Comparison of ENCODE assay signal across 16 cellular contexts in genomic region chr20:43727980-43728590, GRCh38. TPM values are rescaled to one million over a fixed set of nuclear protein-coding genes. Genes with fewer than 3 reads are reported as not detected.
DNase-seq lines count a peak whose midpoint lies in the region; ATAC-seq, FAIRE-seq and TF ChIP-seq lines count a peak whose summit lies in the region.
"Had no signal": no experiment of that assay in that cellular context is flagged by ENCODE, and none has a peak within 500 bp of the region (broad histone marks: within the 10 kb centered on the region; RNA-seq: fewer than 3 reads in every experiment).

No MANE protein-coding gene starts in this region.

- no TSS peak for BruUV-seq in GM12878 (replicated peaks; lab: Mats Ljungman, UMichigan)

- no peaks in the 10 kb centered on the region for H3K36me3 Mint-ChIP-seq in CD8-positive, alpha-beta T cell
- no peaks in the 10 kb centered on the region for H3K36me3 Mint-ChIP-seq in endodermal cell (ENCODE audit: low read depth)
- H3K36me3 Mint-ChIP-seq: type B pancreatic cell had no signal

- H3K27me3 Mint-ChIP-seq in CD8-positive, alpha-beta T cell (ENCODE audit: low read depth): no peaks in the 10 kb centered on the region
- H3K27me3 Mint-ChIP-seq in endodermal cell (ENCODE audit: insufficient read depth): peaks cover 2% of the 10 kb centered on the region
- H3K27me3 Mint-ChIP-seq: type B pancreatic cell had no signal

- no peak overlapping the region for H3K9ac ChIP-seq in KMS-11
- H3K9ac ChIP-seq in GM12878 (ENCODE audit: control insufficient read depth, insufficient read depth, low read length): no peak overlapping the region
- H3K9ac ChIP-seq in endodermal cell (ENCODE audit: extremely low read depth, low read length, poor library complexity, severe bottlenecking): no peak overlapping the region

- TF ChIP-seq CTCF in CD8-positive, alpha-beta T cell (IDR thresholded peaks at IDR 0.05): no peak
- TF ChIP-seq CTCF in KMS-11 (conservative IDR thresholded peaks at IDR 0.05; ENCODE audit: low read depth, low read length): no peak
- TF ChIP-seq CTCF in GM12878 (IDR thresholded peaks at IDR 0.05 in 2 of 3, conservative IDR thresholded peaks at IDR 0.05 in 1 of 3; ENCODE audit: control insufficient read depth in 2 of 3, extremely low read depth in 1 of 3, insufficient read depth in 1 of 3, low read depth in 3 of 3, low read length in 3 of 3): no peak
- no peak for TF ChIP-seq CTCF in endodermal cell (conservative IDR thresholded peaks at IDR 0.05)

- peaks cover 53% of the 10 kb centered on the region for H3K4me1 ChIP-seq in CD8-positive, alpha-beta T cell (ENCODE audit: insufficient read depth, low read length)
- H3K4me1 ChIP-seq in KMS-11 (ENCODE audit: low read depth, poor library complexity, severe bottlenecking) (peaks cover 12% of the 10 kb centered on the region), GM12878 (ENCODE audit: control insufficient read depth, insufficient read depth, low read length) (peaks cover 11% of the 10 kb centered on the region), endodermal cell (ENCODE audit: control insufficient read depth, insufficient read depth, low read length) (peaks cover 7% of the 10 kb centered on the region)
- H3K4me1 ChIP-seq: HAP-1 had no signal

- H3K27ac Mint-ChIP-seq in CD8-positive, alpha-beta T cell: peak overlapping the region; percentile 79
- no peak overlapping the region for H3K27ac Mint-ChIP-seq in endodermal cell
- H3K27ac Mint-ChIP-seq: type B pancreatic cell had no signal

- no peak overlapping the region for H3K4me3 ChIP-seq in CD8-positive, alpha-beta T cell (ENCODE audit: low read depth, low read length)
- H3K4me3 ChIP-seq in KMS-11 (IDR thresholded peaks at IDR 0.05; ENCODE audit: insufficient read depth, low read depth, low read length): no peak overlapping the region
- H3K4me3 ChIP-seq in GM12878: no peak overlapping the region
- H3K4me3 ChIP-seq in endodermal cell (ENCODE audit: low read length): no peak overlapping the region
- H3K4me3 ChIP-seq: coronary artery, HAP-1 had no signal

- peak; percentile 61 for ATAC-seq in CD8-positive, alpha-beta T cell
- ATAC-seq in GM12878: peak; percentile 69
- ATAC-seq: Panc1 had no signal

- peak in 2 of 7 experiments; percentile 37 to 55 for DNase-seq in CD8-positive, alpha-beta T cell
- no peak for DNase-seq in GM18507 (ENCODE audit: extremely low spot score, insufficient read length, low read depth)
- peak; percentile 58 for DNase-seq in GM12878 (ENCODE audit: low read depth, low spot score)
- no peak for DNase-seq in glomerular visceral epithelial cell (ENCODE audit: extremely low spot score)
- no peak for DNase-seq in activated T-cell treated with anti-CD3 and anti-CD28 coated beads, Interleukin-2, amount 50 U/mL, for 1 hour
- DNase-seq in endodermal cell: no peak
- DNase-seq: amniotic stem cell, Calu3, mesendoderm, NCI-H2081 had no signal

- POLR2A ChIA-PET in CD8-positive, alpha-beta T cell (lab: Charles Lee): interaction anchor here (0.6 to 2.3 kb wide), 3 partner anchors 9 to 284 kb away, joined by 3 to 8 read pairs (median 4); no protein-coding TSS in a partner anchor
- POLR2A ChIA-PET in GM12878 (lab: Charles Lee): interaction anchor here (0.6 to 2.0 kb wide), 5 partner anchors 9 to 340 kb away, joined by 3 to 11 read pairs (median 4); no protein-coding TSS in a partner anchor

- in situ Hi-C loops in GM12878 (cut with MboI): no loop called here

- RAD21 ChIA-PET in GM12878 (lab: Charles Lee; ENCODE audit: unreplicated experiment): interaction anchor here (0.9 to 1.9 kb wide), 10 partner anchors 9 to 355 kb away, joined by 3 to 7 read pairs (median 4); no protein-coding TSS in a partner anchor

- H4K20me1 ChIP-seq in KMS-11 (ENCODE audit: insufficient read depth) (no peaks in the 10 kb centered on the region), GM12878 (ENCODE audit: control insufficient read depth, insufficient read depth) (no peaks in the 10 kb centered on the region)

- peaks cover 3% of the 10 kb centered on the region for H3K9me3 Mint-ChIP-seq in CD8-positive, alpha-beta T cell
- peaks cover 2% of the 10 kb centered on the region for H3K9me3 Mint-ChIP-seq in endodermal cell
- H3K9me3 Mint-ChIP-seq: type B pancreatic cell had no signal

- intact Hi-C loops in CD8-positive, alpha-beta T cell (cut with DNase I, micrococcal nuclease): no loop called here
- intact Hi-C loops in GM12878 (cut with micrococcal nuclease; ENCODE audit: unreplicated experiment): no loop called here

- no peaks in the 10 kb centered on the region for H3K27me3 ChIP-seq in CD8-positive, alpha-beta T cell (ENCODE audit: insufficient read depth, low read length)
- H3K27me3 ChIP-seq in KMS-11 (ENCODE audit: insufficient read depth, low read depth) (no peaks in the 10 kb centered on the region), GM12878 (replicated peaks in 1 of 2; ENCODE audit: control insufficient read depth in 2 of 2, insufficient read depth in 2 of 2, low read length in 1 of 2) (no peaks in the 10 kb centered on the region), endodermal cell (ENCODE audit: control insufficient read depth, insufficient read depth, low read length, poor library complexity, severe bottlenecking) (no peaks in the 10 kb centered on the region)

- TF ChIP-seq EP300 in GM12878 (IDR thresholded peaks at IDR 0.05; ENCODE audit: borderline replicate concordance in 1 of 2, control insufficient read depth in 1 of 2, low read depth in 2 of 2, low read length in 2 of 2): 0 out of 4 replicates have a peak, but pooled peaks of 1 of the 2 experiments have one; percentile 14

- no peak overlapping the region for H3K4me3 Mint-ChIP-seq in CD8-positive, alpha-beta T cell
- no peak overlapping the region for H3K4me3 Mint-ChIP-seq in endodermal cell
- H3K4me3 Mint-ChIP-seq: type B pancreatic cell had no signal

- H3K4me2 ChIP-seq in KMS-11 (peak overlapping the region; percentile 9; the same call in 1 of the 2 replicates), GM12878 (ENCODE audit: control insufficient read depth, insufficient read depth) (no peak overlapping the region)

- no peak for TF ChIP-seq RAD21 in GM12878 (IDR thresholded peaks at IDR 0.05; ENCODE audit: insufficient read depth, low read depth, low read length)

- H3K9me3 ChIP-seq in CD8-positive, alpha-beta T cell (ENCODE audit: low read length): no peaks in the 10 kb centered on the region
- no peaks in the 10 kb centered on the region for H3K9me3 ChIP-seq in GM12878 (replicated peaks; ENCODE audit: control insufficient read depth, insufficient read depth, low read length)
- no peaks in the 10 kb centered on the region for H3K9me3 ChIP-seq in endodermal cell (ENCODE audit: control insufficient read depth, low read length)
- H3K9me3 ChIP-seq: HAP-1 had no signal

- no peaks in the 10 kb centered on the region for H3K36me3 ChIP-seq in CD8-positive, alpha-beta T cell (ENCODE audit: insufficient read depth, low read length)
- no peaks in the 10 kb centered on the region for H3K36me3 ChIP-seq in KMS-11 (ENCODE audit: insufficient read depth)
- no peaks in the 10 kb centered on the region for H3K36me3 ChIP-seq in GM12878 (ENCODE audit: control insufficient read depth in 2 of 2, insufficient read depth in 2 of 2, low read length in 1 of 2)
- H3K36me3 ChIP-seq in endodermal cell (ENCODE audit: control insufficient read depth, insufficient read depth, low read length): no peaks in the 10 kb centered on the region
- H3K36me3 ChIP-seq: HAP-1 had no signal

- peak; percentile 78 for FAIRE-seq in GM18507 (lab: Jason Lieb, UNC)
- no peak for FAIRE-seq in GM12878 (lab: Jason Lieb, UNC)

- peaks cover 55% of the 10 kb centered on the region for H3K4me1 Mint-ChIP-seq in CD8-positive, alpha-beta T cell (ENCODE audit: low read depth)
- peaks cover 25% of the 10 kb centered on the region for H3K4me1 Mint-ChIP-seq in endodermal cell

- H2AFZ ChIP-seq in KMS-11 (ENCODE audit: low read depth) (no peak overlapping the region), GM12878 (ENCODE audit: control insufficient read depth, low read depth, low read length) (no peak overlapping the region)

- CTCF ChIA-PET in CD8-positive, alpha-beta T cell (lab: Charles Lee): interaction anchor here (0.6 to 2.1 kb wide), 4 partner anchors 22 to 66 kb away, joined by 3 to 9 read pairs (median 4); no protein-coding TSS in a partner anchor
- CTCF ChIA-PET in GM12878 (lab: Yijun Ruan, JAX): interaction anchor here (0.7 to 1.5 kb wide), 11 partner anchors 17 to 1042 kb away, joined by 3 to 4 read pairs (median 3); no protein-coding TSS in a partner anchor

- TF ChIP-seq POLR2A in GM12878 (IDR thresholded peaks at IDR 0.05; ENCODE audit: low read depth, low read length): no peak

- WGBS in GM12878 (ENCODE audit: insufficient coverage, insufficient replicate concordance, low lambda C conversion rate, missing lambda C conversion rate): 0% methylated on average over 1 of the region's 1 CpG
- no CpG with 5 or more reads among the region's 1 CpG for WGBS in endodermal cell (ENCODE audit: insufficient coverage in 1 of 2, insufficient read length in 1 of 2), 2 experiments

- no peak overlapping the region for H3K27ac ChIP-seq in CD8-positive, alpha-beta T cell (ENCODE audit: low read depth, low read length)
- H3K27ac ChIP-seq in KMS-11 (no peak overlapping the region), GM12878 (ENCODE audit: control insufficient read depth, insufficient read depth) (no peak overlapping the region), endodermal cell (ENCODE audit: low read depth, low read length) (no peak overlapping the region)
- H3K27ac ChIP-seq: coronary artery had no signal

- SMC1A ChIA-PET in GM12878 (lab: Charles Lee; ENCODE audit: uncharacterized antibody, unreplicated experiment): interaction anchor here (0.6 to 2.9 kb wide), 16 partner anchors 9 to 353 kb away, joined by 3 to 12 read pairs (median 4); no protein-coding TSS in a partner anchor

- H3K79me2 ChIP-seq in KMS-11 (ENCODE audit: insufficient read depth, low read depth) (no peaks in the 10 kb centered on the region), GM12878 (ENCODE audit: control insufficient read depth, insufficient read depth, low read length) (no peaks in the 10 kb centered on the region)

RNA-seq across cellular contexts. Expression of gene GTSF1L, which starts 1.3 kb away (rescaled TPM):
- not detected for total RNA-seq in CD8-positive, alpha-beta T cell
- not detected in 2 replicates for total RNA-seq in GM12878 (2013; cell fraction: nucleolus; rRNA removed)
- total RNA-seq in GM12878 (2014; rRNA removed) (1.5 and 2.1 TPM in 2 replicates), GM12878 (2014; rRNA removed; fragmentation: Illumina TruSeq; extraction: Trizol) (1.4 TPM in 2 replicates), GM12878 (2021) (0.97 and 0.98 TPM in 2 replicates), endodermal cell (not detected)
- not detected for polyA plus RNA-seq in GM12878 (2011; ENCODE audit: low read depth)
- polyA plus RNA-seq in GM12878 (2011; rRNA removed) (0.82 and 0.95 TPM in 2 replicates), GM12878 (2014; fragmentation: Illumina TruSeq; extraction: Trizol) (0.62 and 2.4 TPM in 2 replicates), GM12878 (2014; fragmentation: Nextera tagmentation; extraction: Ambion mirVana) (1 to 10 TPM; 1.2 to 1.3 TPM), GM12878 (2014; rRNA removed) (1.4 and 1.7 TPM in 2 replicates), GM12878 (2016; fragmentation: Nextera tagmentation; extraction: Ambion mirVana) (under 1 TPM; 0.56 to 1.00 TPM)
- 0.67 and 0.85 TPM in 2 replicates for polyA plus RNA-seq in GM12878 (2011; cell fraction: cytosol; rRNA removed)
- 0.40 and 1.3 TPM in 2 replicates for polyA plus RNA-seq in GM12878 (2011; cell fraction: nucleus; rRNA removed)
- polyA plus RNA-seq in GM12878 (2012): 0.20 and 0.24 TPM in 2 replicates
- polyA minus RNA-seq in GM12878 (2011; rRNA and poly(A)+ RNA removed): 0.36 and 0.44 TPM in 2 replicates
- not detected in 2 replicates for polyA minus RNA-seq in GM12878 (2011; cell fraction: cytosol; rRNA and poly(A)+ RNA removed)
- not detected in 2 replicates for polyA minus RNA-seq in GM12878 (2011; cell fraction: nucleus; rRNA and poly(A)+ RNA removed)
- polyA plus RNA-seq in endodermal cell (2013, experiment 1 of 2): not detected
- polyA plus RNA-seq in endodermal cell (2013, experiment 2 of 2): not detected
- total RNA-seq: Calu3, osteoblast had no signal
